11 cellular contexts compared by ENCODE assay signal in genomic region chr17:81349397-81350319, GRCh38. TPM values are rescaled to one million over a fixed set of nuclear protein-coding genes. Genes with fewer than 3 reads are reported as not detected.
DNase-seq lines count a peak whose midpoint lies in the region; ATAC-seq and TF ChIP-seq lines count a peak whose summit lies in the region.
"Had no signal": no experiment of that assay in that cellular context is flagged by ENCODE, and none has a peak within 500 bp of the region (broad histone marks: within the 10 kb centered on the region; RNA-seq: fewer than 3 reads in every experiment).

No MANE protein-coding gene starts in this region.

- no peaks in the 10 kb centered on the region for H3K27me3 ChIP-seq in foreskin keratinocyte
- H3K27me3 ChIP-seq: colonic mucosa had no signal

- no peak overlapping the region for H3K27ac Mint-ChIP-seq in stimulated activated effector memory CD8-positive, alpha-beta T cell treated with anti-CD3 and anti-CD28 coated beads, Interleukin-12 subunit alpha, Interleukin-12 subunit beta, amount 100 ng/mL, for 72 hours
- H3K27ac Mint-ChIP-seq in activated CD4-positive, alpha-beta T cell treated with anti-CD3 and anti-CD28 coated beads, Interleukin-2, amount 10 ng/mL, durations not matched to agents 24 days and 14 days: no peak overlapping the region
- H3K27ac Mint-ChIP-seq: B cell had no signal

- intact Hi-C loops in activated CD4-positive, alpha-beta T cell treated with anti-CD3 and anti-CD28 coated beads, Interleukin-2, amount 10 ng/mL, durations not matched to agents 24 days and 14 days (cut with micrococcal nuclease): no loop called here

- H3K4me1 ChIP-seq in foreskin keratinocyte: peaks cover 9% of the 10 kb centered on the region

- peaks cover 2% of the 10 kb centered on the region for H3K4me1 Mint-ChIP-seq in stimulated activated effector memory CD8-positive, alpha-beta T cell treated with anti-CD3 and anti-CD28 coated beads, Interleukin-12 subunit alpha, Interleukin-12 subunit beta, amount 100 ng/mL, for 72 hours
- H3K4me1 Mint-ChIP-seq in activated CD4-positive, alpha-beta T cell treated with anti-CD3 and anti-CD28 coated beads, Interleukin-2, amount 10 ng/mL, durations not matched to agents 24 days and 14 days: peaks cover 2% of the 10 kb centered on the region

- H3K27me3 Mint-ChIP-seq in activated CD4-positive, alpha-beta T cell treated with anti-CD3 and anti-CD28 coated beads, Interleukin-2, amount 10 ng/mL, durations not matched to agents 24 days and 14 days: peaks cover 26% of the 10 kb centered on the region

- no peaks in the 10 kb centered on the region for H3K9me3 Mint-ChIP-seq in stimulated activated effector memory CD8-positive, alpha-beta T cell treated with anti-CD3 and anti-CD28 coated beads, Interleukin-12 subunit alpha, Interleukin-12 subunit beta, amount 100 ng/mL, for 72 hours
- H3K9me3 Mint-ChIP-seq in activated CD4-positive, alpha-beta T cell treated with anti-CD3 and anti-CD28 coated beads, Interleukin-2, amount 10 ng/mL, durations not matched to agents 24 days and 14 days: no peaks in the 10 kb centered on the region

- peaks cover under 1% of the 10 kb centered on the region for H3K36me3 Mint-ChIP-seq in stimulated activated effector memory CD8-positive, alpha-beta T cell treated with anti-CD3 and anti-CD28 coated beads, Interleukin-12 subunit alpha, Interleukin-12 subunit beta, amount 100 ng/mL, for 72 hours
- H3K36me3 Mint-ChIP-seq in activated CD4-positive, alpha-beta T cell treated with anti-CD3 and anti-CD28 coated beads, Interleukin-2, amount 10 ng/mL, durations not matched to agents 24 days and 14 days (ENCODE audit: low read depth): no peaks in the 10 kb centered on the region

- H3K4me3 Mint-ChIP-seq in stimulated activated effector memory CD8-positive, alpha-beta T cell treated with anti-CD3 and anti-CD28 coated beads, Interleukin-12 subunit alpha, Interleukin-12 subunit beta, amount 100 ng/mL, for 72 hours: no peak overlapping the region
- H3K4me3 Mint-ChIP-seq in activated CD4-positive, alpha-beta T cell treated with anti-CD3 and anti-CD28 coated beads, Interleukin-2, amount 10 ng/mL, durations not matched to agents 24 days and 14 days: no peak overlapping the region
- H3K4me3 Mint-ChIP-seq: B cell had no signal

- H3K27ac ChIP-seq in foreskin keratinocyte: no peak overlapping the region
- H3K27ac ChIP-seq: colonic mucosa had no signal

- ATAC-seq in foreskin keratinocyte: peak; percentile 9
- ATAC-seq in stimulated activated effector memory CD8-positive, alpha-beta T cell treated with anti-CD3 and anti-CD28 coated beads, Interleukin-12 subunit alpha, Interleukin-12 subunit beta, amount 100 ng/mL, for 72 hours: no peak

- DNase-seq in A172 (ENCODE audit: low spot score) (peak; percentile 34), HT-29 (ENCODE audit: low spot score) (peak; percentile 52), foreskin keratinocyte (peak; percentile 34 to 62), DMS79 treated with DMSO at 0.1 percent for 48 hours (lab: John Stamatoyannopoulos, UW) (no peak), LoVo (ENCODE audit: low spot score) (no peak)
- no peak for DNase-seq in stimulated activated effector memory CD8-positive, alpha-beta T cell treated with anti-CD3 and anti-CD28 coated beads, Interleukin-12 subunit alpha, Interleukin-12 subunit beta, amount 100 ng/mL, for 72 hours (ENCODE audit: low spot score in 2 of 2)
- no peak for DNase-seq in activated CD4-positive, alpha-beta T cell treated with anti-CD3 and anti-CD28 coated beads, Interleukin-2, amount 10 ng/mL, durations not matched to agents 24 days and 14 days
- DNase-seq: hypothalamus had no signal

- no peak for TF ChIP-seq CTCF in foreskin keratinocyte (conservative IDR thresholded peaks at IDR 0.05)

TF ChIP-seq in PFSK-1, 5 proteins besides CTCF, POLR2A, EP300 and RAD21:
- TF ChIP-seq TAF1 (IDR thresholded peaks at IDR 0.05; ENCODE audit: borderline replicate concordance, insufficient read depth, low read length): no peak
- peak; percentile 67; the same call in 1 of the 2 replicates for TF ChIP-seq POLR2AphosphoS5 (IDR thresholded peaks at IDR 0.05; ENCODE audit: low read depth, low read length)

RNA-seq across cellular contexts. Expression of gene BAHCC1, which starts 45.6 kb away (rescaled TPM):
- 0.95 and 2.0 TPM in 2 replicates for total RNA-seq in A172 (2014; rRNA removed; shearing (Covaris generic))
- total RNA-seq in HT-29 (2014; rRNA removed; shearing (Covaris generic)): 10.4 and 11.6 TPM in 2 replicates
- polyA plus RNA-seq in PFSK-1 (2012; ENCODE audit: insufficient read length, low read depth): 44.2 TPM
- 4.4 and 5.6 TPM in 2 replicates for total RNA-seq in foreskin keratinocyte
- 1.7 and 2.2 TPM in 2 replicates for polyA plus RNA-seq in foreskin keratinocyte
- 0.05 TPM in 1 of 2 replicates, not detected in the other for total RNA-seq in activated CD4-positive, alpha-beta T cell treated with anti-CD3 and anti-CD28 coated beads, Interleukin-2, amount 10 ng/mL, durations not matched to agents 24 days and 14 days

RNA-seq across cellular contexts. Expression of gene SLC38A10, which starts 54.6 kb away (rescaled TPM):
- total RNA-seq in A172 (2014; rRNA removed; shearing (Covaris generic)): 57.8 and 71.5 TPM in 2 replicates
- 109 and 116 TPM in 2 replicates for total RNA-seq in HT-29 (2014; rRNA removed; shearing (Covaris generic))
- polyA plus RNA-seq in PFSK-1 (2012; ENCODE audit: insufficient read length, low read depth): 73.0 TPM
- total RNA-seq in foreskin keratinocyte: 36.6 and 41.3 TPM in 2 replicates
- polyA plus RNA-seq in foreskin keratinocyte: 35.3 and 38.3 TPM in 2 replicates
- 98.0 and 105 TPM in 2 replicates for total RNA-seq in activated CD4-positive, alpha-beta T cell treated with anti-CD3 and anti-CD28 coated beads, Interleukin-2, amount 10 ng/mL, durations not matched to agents 24 days and 14 days

Comparison
In these comparisons a context has a peak if more than half of its experiments do, and no peak if none do; other contexts are left out.
1. DNase-seq: peak in A172 (single experiment), HT-29 (single experiment) and foreskin keratinocyte (2 of 2); none in stimulated activated effector memory CD8-positive, alpha-beta T cell treated with anti-CD3 and anti-CD28 coated beads, Interleukin-12 subunit alpha, Interleukin-12 subunit beta, amount 100 ng/mL, for 72 hours (0 of 2), activated CD4-positive, alpha-beta T cell treated with anti-CD3 and anti-CD28 coated beads, Interleukin-2, amount 10 ng/mL, durations not matched to agents 24 days and 14 days (single experiment), DMS79 treated with DMSO at 0.1 percent for 48 hours (single experiment) and LoVo (single experiment).